In the genomic region with DNA sequence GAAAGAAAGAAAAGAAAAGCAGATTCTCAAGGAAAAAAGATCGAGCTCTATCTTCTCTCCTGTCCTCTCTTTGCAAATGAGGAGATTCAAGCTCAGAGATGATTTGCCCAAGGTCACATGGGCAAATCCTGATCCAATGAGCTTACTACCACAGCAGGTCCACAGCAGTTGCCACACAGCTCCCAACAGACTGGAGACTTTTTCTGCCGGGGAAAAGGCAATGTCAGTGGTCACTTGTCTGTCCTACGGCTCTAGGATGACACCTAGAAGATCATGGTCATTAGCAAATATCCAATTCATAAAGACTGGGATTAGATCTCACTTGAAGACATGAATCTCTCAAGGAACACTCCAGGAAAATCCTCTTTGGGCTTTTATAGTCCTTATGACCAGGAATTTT, we compare ENCODE assay signal across 9 cellular contexts. TPM values are rescaled to one million over a fixed set of nuclear protein-coding genes. Genes with fewer than 3 reads are reported as not detected.
DNase-seq lines count a peak whose midpoint lies in the region; ATAC-seq and TF ChIP-seq lines count a peak whose summit lies in the region.
"Had no signal": no experiment of that assay in that cellular context is flagged by ENCODE, and none has a peak within 500 bp of the region (broad histone marks: within the 10 kb centered on the region; RNA-seq: fewer than 3 reads in every experiment).

No MANE protein-coding gene starts in this region.

- ATAC-seq in GM21390 (IDR thresholded peaks at IDR 0.05; ENCODE audit: unreplicated experiment) (no peak), HG03025 (IDR thresholded peaks at IDR 0.05; ENCODE audit: low FRiP score, unreplicated experiment) (no peak)

- peak overlapping the region; percentile 75 to 87 (median 82) for H3K9ac ChIP-seq in skeletal muscle tissue (ENCODE audit: low read depth in 1 of 3, low read length in 3 of 3)

- H3K27me3 ChIP-seq in skeletal muscle tissue (ENCODE audit: control insufficient read depth in 3 of 3, insufficient read depth in 3 of 3, low read length in 3 of 3), result no peaks in the 10 kb centered on the region

- DNase-seq in DMS53 (lab: John Stamatoyannopoulos, UW), result peak; percentile 4
- DNase-seq in DMS53 treated with DMSO at 0.1 percent for 48 hours (lab: John Stamatoyannopoulos, UW; ENCODE audit: unreplicated experiment), result no peak
- DNase-seq in hypothalamus (lab: John Stamatoyannopoulos, UW), result peak in 34 of 51 donors; percentile 25 to 79 (median 54)
- DNase-seq in stimulated activated CD4-positive, alpha-beta T cell treated with anti-CD3 and anti-CD28 coated beads, Interleukin-12 subunit alpha, Interleukin-12 subunit beta, amount 100 ng/mL, for 4 hours, result no peak
- DNase-seq: 8988T had no signal

- H3K4me1 ChIP-seq in skeletal muscle tissue (ENCODE audit: control insufficient read depth in 3 of 3, insufficient read depth in 3 of 3, low read length in 3 of 3), result peaks cover 23 to 25% (median 25%) of the 10 kb centered on the region in 3 donors

- TF ChIP-seq CTCF in VCaP (conservative IDR thresholded peaks at IDR 0.05), result no peak

- H3K27ac ChIP-seq in VCaP (peak overlapping the region; percentile 49), skeletal muscle tissue (ENCODE audit: low read depth, low read length) (peak overlapping the region; percentile 92)

- no peaks in the 10 kb centered on the region for H3K9me3 ChIP-seq in skeletal muscle tissue (ENCODE audit: control insufficient read depth in 3 of 3, low read length in 3 of 3)

- H3K36me3 ChIP-seq in skeletal muscle tissue (ENCODE audit: control insufficient read depth in 3 of 3, insufficient read depth in 3 of 3, low read length in 3 of 3), result no peaks in the 10 kb centered on the region

- peak overlapping the region; percentile 70 to 76 (median 73) for H3K4me3 ChIP-seq in skeletal muscle tissue (ENCODE audit: low read length in 3 of 3)

RNA-seq across cellular contexts. Expression of gene TTC7B, which starts 58.8 kb away (rescaled TPM):
- 5.7 TPM for total RNA-seq in skeletal muscle tissue

Comparison
In these comparisons a context has a peak if more than half of its experiments do, and no peak if none do; other contexts are left out.
1. DNase-seq: peak in DMS53 (single experiment) and hypothalamus (34 of 51); none in DMS53 treated with DMSO at 0.1 percent for 48 hours (single experiment) and stimulated activated CD4-positive, alpha-beta T cell treated with anti-CD3 and anti-CD28 coated beads, Interleukin-12 subunit alpha, Interleukin-12 subunit beta, amount 100 ng/mL, for 4 hours (single experiment).